9 cellular contexts compared by ENCODE assay signal in the genomic region with DNA sequence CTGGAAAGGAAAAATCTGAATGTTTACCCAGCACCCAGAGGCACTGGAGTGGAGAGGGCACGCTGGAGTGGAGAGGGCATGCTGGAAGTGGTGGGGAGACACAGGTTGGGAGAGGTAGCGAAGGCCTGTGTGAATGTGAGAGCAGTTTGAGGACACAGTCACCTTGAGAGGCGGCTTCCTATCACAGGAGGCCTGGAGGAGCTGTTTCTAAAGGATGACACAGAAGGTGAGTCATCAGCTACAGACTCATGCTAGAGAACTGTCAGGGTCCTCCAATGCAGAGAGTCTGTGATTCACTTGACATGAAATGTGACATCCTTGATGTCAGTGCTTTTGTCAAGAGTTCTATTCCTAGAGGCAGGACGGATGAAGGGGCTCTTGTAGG. TPM values are rescaled to one million over a fixed set of nuclear protein-coding genes. Genes with fewer than 3 reads are reported as not detected.
A peak's percentile ranks its signal among the peaks of the same experiment; 100 is the strongest.
DNase-seq lines count a peak whose midpoint lies in the region; ATAC-seq and TF ChIP-seq lines count a peak whose summit lies in the region.
"Had no signal": no experiment of that assay in that cellular context is flagged by ENCODE, and none has a peak within 500 bp of the region (broad histone marks: within the 10 kb centered on the region; RNA-seq: fewer than 3 reads in every experiment).

No MANE protein-coding gene starts in this region.

- POLR2A ChIA-PET in activated CD8-positive, alpha-beta T cell treated with anti-CD3 and anti-CD28 coated beads for 36 hours (lab: Charles Lee) = interaction anchor here (1.2 to 1.5 kb wide), 2 partner anchors 18 to 77 kb away, joined by 3 to 6 read pairs; no protein-coding TSS in a partner anchor

- no peaks in the 10 kb centered on the region for H3K27me3 Mint-ChIP-seq in activated CD8-positive, alpha-beta T cell treated with anti-CD3 and anti-CD28 coated beads for 36 hours
- no peaks in the 10 kb centered on the region for H3K27me3 Mint-ChIP-seq in stimulated activated memory B cell treated with anti-CD40 and anti-IgM and Interleukin-4, amounts not matched to agents 10 μg/mL and 1 μg/mL and 100 μg/mL, for 72 hours

- peak overlapping the region; percentile 32 for H3K27ac ChIP-seq in cardiac muscle cell
- H3K27ac ChIP-seq: pancreas had no signal

- H3K4me1 ChIP-seq in cardiac muscle cell (ENCODE audit: low read depth) = peaks cover 29% of the 10 kb centered on the region
- H3K4me1 ChIP-seq: pancreas had no signal

- H3K36me3 ChIP-seq in cardiac muscle cell = no peaks in the 10 kb centered on the region
- H3K36me3 ChIP-seq: pancreas had no signal

- TF ChIP-seq POLR2A in GM18505 (IDR thresholded peaks at IDR 0.05; ENCODE audit: borderline replicate concordance, extremely low read depth, insufficient read depth, insufficient read length) = no peak

- H3K27me3 ChIP-seq in cardiac muscle cell = no peaks in the 10 kb centered on the region
- H3K27me3 ChIP-seq: pancreas had no signal

- H3K4me1 Mint-ChIP-seq in activated CD8-positive, alpha-beta T cell treated with anti-CD3 and anti-CD28 coated beads for 36 hours (ENCODE audit: low read depth) = peaks cover 30% of the 10 kb centered on the region
- H3K4me1 Mint-ChIP-seq in stimulated activated memory B cell treated with anti-CD40 and anti-IgM and Interleukin-4, amounts not matched to agents 10 μg/mL and 1 μg/mL and 100 μg/mL, for 72 hours = peaks cover 37% of the 10 kb centered on the region

- peak; percentile 35 to 37 for DNase-seq in SHP77 (lab: John Stamatoyannopoulos, UW)
- no peak for DNase-seq in SHP77 treated with DMSO at 0.1 percent for 48 hours (lab: John Stamatoyannopoulos, UW)
- DNase-seq in activated CD8-positive, alpha-beta T cell treated with anti-CD3 and anti-CD28 coated beads for 36 hours = peak; percentile 75
- DNase-seq in cardiac muscle cell (ENCODE audit: low read depth in 1 of 2, low spot score in 1 of 2) = no peak

- no peak overlapping the region for H3K4me3 ChIP-seq in cardiac muscle cell
- H3K4me3 ChIP-seq: pancreas had no signal

- H3K4me3 Mint-ChIP-seq in activated CD8-positive, alpha-beta T cell treated with anti-CD3 and anti-CD28 coated beads for 36 hours = no peak overlapping the region
- H3K4me3 Mint-ChIP-seq in stimulated activated memory B cell treated with anti-CD40 and anti-IgM and Interleukin-4, amounts not matched to agents 10 μg/mL and 1 μg/mL and 100 μg/mL, for 72 hours = no peak overlapping the region

- TF ChIP-seq CTCF in activated CD8-positive, alpha-beta T cell treated with anti-CD3 and anti-CD28 coated beads for 36 hours (IDR thresholded peaks at IDR 0.05) = no peak
- no peak for TF ChIP-seq CTCF in cardiac muscle cell (IDR thresholded peaks at IDR 0.05; ENCODE audit: low read depth, low read length)

- peak overlapping the region; percentile 82 for H3K27ac Mint-ChIP-seq in activated CD8-positive, alpha-beta T cell treated with anti-CD3 and anti-CD28 coated beads for 36 hours
- peak overlapping the region; percentile 15 for H3K27ac Mint-ChIP-seq in stimulated activated memory B cell treated with anti-CD40 and anti-IgM and Interleukin-4, amounts not matched to agents 10 μg/mL and 1 μg/mL and 100 μg/mL, for 72 hours

- intact Hi-C loops in activated CD8-positive, alpha-beta T cell treated with anti-CD3 and anti-CD28 coated beads for 36 hours (cut with micrococcal nuclease) = no loop called here

- H3K36me3 Mint-ChIP-seq in activated CD8-positive, alpha-beta T cell treated with anti-CD3 and anti-CD28 coated beads for 36 hours (ENCODE audit: low read depth) = peaks cover 2% of the 10 kb centered on the region
- peaks cover 26% of the 10 kb centered on the region for H3K36me3 Mint-ChIP-seq in stimulated activated memory B cell treated with anti-CD40 and anti-IgM and Interleukin-4, amounts not matched to agents 10 μg/mL and 1 μg/mL and 100 μg/mL, for 72 hours

- peak; percentile 100 for ATAC-seq in activated CD8-positive, alpha-beta T cell treated with anti-CD3 and anti-CD28 coated beads for 36 hours
- no peak for ATAC-seq in stimulated activated memory B cell treated with anti-CD40 and anti-IgM and Interleukin-4, amounts not matched to agents 10 μg/mL and 1 μg/mL and 100 μg/mL, for 72 hours
- ATAC-seq in HG02973 (IDR thresholded peaks at IDR 0.05; ENCODE audit: unreplicated experiment) (no peak), GM18505 (IDR thresholded peaks at IDR 0.05; ENCODE audit: unreplicated experiment) (no peak), HG02642 (IDR thresholded peaks at IDR 0.05; ENCODE audit: poor library complexity, unreplicated experiment) (no peak)

- H3K9me3 Mint-ChIP-seq in activated CD8-positive, alpha-beta T cell treated with anti-CD3 and anti-CD28 coated beads for 36 hours = no peaks in the 10 kb centered on the region
- no peaks in the 10 kb centered on the region for H3K9me3 Mint-ChIP-seq in stimulated activated memory B cell treated with anti-CD40 and anti-IgM and Interleukin-4, amounts not matched to agents 10 μg/mL and 1 μg/mL and 100 μg/mL, for 72 hours

- CTCF ChIA-PET in activated CD8-positive, alpha-beta T cell treated with anti-CD3 and anti-CD28 coated beads for 36 hours (lab: Charles Lee) = interaction anchor here (0.6 to 2.0 kb wide), 7 partner anchors 9 to 123 kb away, joined by 3 to 14 read pairs (median 3); no protein-coding TSS in a partner anchor

- no peaks in the 10 kb centered on the region for H3K9me3 ChIP-seq in cardiac muscle cell (ENCODE audit: low read depth)
- H3K9me3 ChIP-seq: pancreas had no signal

RNA-seq across cellular contexts. Expression of a gene that starts 13.8 kb away (rescaled TPM):
- total RNA-seq in activated CD8-positive, alpha-beta T cell treated with anti-CD3 and anti-CD28 coated beads for 36 hours = 1 to 10 TPM; 3.8 to 3.9 TPM
- 1.9 and 2.7 TPM in 2 replicates for total RNA-seq in cardiac muscle cell
- polyA plus RNA-seq in cardiac muscle cell = 10.0 and 14.8 TPM in 2 replicates

RNA-seq across cellular contexts. Expression of a gene that starts 18.8 kb away (rescaled TPM):
- total RNA-seq in activated CD8-positive, alpha-beta T cell treated with anti-CD3 and anti-CD28 coated beads for 36 hours = 100 to 1,000 TPM; 205 to 206 TPM
- 26.7 and 35.1 TPM in 2 replicates for total RNA-seq in cardiac muscle cell
- 34.6 and 53.2 TPM in 2 replicates for polyA plus RNA-seq in cardiac muscle cell

RNA-seq across cellular contexts. Expression of a gene that starts 24.8 kb away (rescaled TPM):
- 1 to 10 TPM; 8.4 to 8.5 TPM for total RNA-seq in activated CD8-positive, alpha-beta T cell treated with anti-CD3 and anti-CD28 coated beads for 36 hours
- total RNA-seq in cardiac muscle cell = 31.0 and 31.6 TPM in 2 replicates
- 46.7 and 48.8 TPM in 2 replicates for polyA plus RNA-seq in cardiac muscle cell

RNA-seq across cellular contexts. Expression of a gene that starts 26.1 kb away (rescaled TPM):
- total RNA-seq in activated CD8-positive, alpha-beta T cell treated with anti-CD3 and anti-CD28 coated beads for 36 hours = 10 to 100 TPM; 10.6 to 14.3 TPM
- 11.3 and 13.4 TPM in 2 replicates for total RNA-seq in cardiac muscle cell
- 13.8 and 18.4 TPM in 2 replicates for polyA plus RNA-seq in cardiac muscle cell

RNA-seq across cellular contexts. Expression of a gene that starts 33.2 kb away (rescaled TPM):
- under 1 TPM in 1 of 2 experiments, not detected in 1; 0.83 TPM for total RNA-seq in activated CD8-positive, alpha-beta T cell treated with anti-CD3 and anti-CD28 coated beads for 36 hours
- 2.2 and 4.8 TPM in 2 replicates for total RNA-seq in cardiac muscle cell
- polyA plus RNA-seq in cardiac muscle cell = 0.32 and 0.73 TPM in 2 replicates

Comparison
In these comparisons a context has a peak if more than half of its experiments do, and no peak if none do; other contexts are left out.
1. DNase-seq: peak in SHP77 (2 of 2) and activated CD8-positive, alpha-beta T cell treated with anti-CD3 and anti-CD28 coated beads for 36 hours (single experiment); none in SHP77 treated with DMSO at 0.1 percent for 48 hours (single experiment) and cardiac muscle cell (0 of 2).